37 cellular contexts compared by ENCODE assay signal in genomic region chr4:140607852-140608251, GRCh38. TPM values are rescaled to one million over a fixed set of nuclear protein-coding genes. Genes with fewer than 3 reads are reported as not detected.
"Had no signal": no experiment of that assay in that cellular context is flagged by ENCODE, and none has a peak within 500 bp of the region (broad histone marks: within the 10 kb centered on the region; RNA-seq: fewer than 3 reads in every experiment).

No MANE protein-coding gene starts in this region.

- FAIRE-seq: astrocyte, kidney had no signal

- H3K4me3 ChIP-seq: ovary, prostate gland, smooth muscle cell, stomach, tibial artery, upper lobe of right lung had no signal

- H3K9me3 Mint-ChIP-seq: activated CD4-positive, alpha-beta memory T cell treated with anti-CD3 and anti-CD28 coated beads, Interleukin-2, amount 10 ng/mL, durations not matched to agents 7 days and 5 days; activated CD4-positive, alpha-beta T cell treated with anti-CD3 and anti-CD28 coated beads, Interleukin-2, amount 10 ng/mL, durations not matched to agents 7 days and 5 days; activated naive CD4-positive, alpha-beta T cell treated with anti-CD3 and anti-CD28 coated beads, Interleukin-2, amount 10 ng/mL, durations not matched to agents 7 days and 5 days; activated T-cell treated with anti-CD3 and anti-CD28 coated beads, Interleukin-2, amount 50 U/mL, for 24 hours; immature natural killer cell; mesothelial cell of epicardium; naive B cell; nephron progenitor cell; stimulated activated memory B cell treated with anti-CD40 and anti-IgM and Interleukin-4, amounts not matched to agents 10 μg/mL and 1 μg/mL and 100 μg/mL, for 72 hours had no signal

- DNase-seq: activated CD4-positive, alpha-beta memory T cell treated with anti-CD3 and anti-CD28 coated beads, Interleukin-2, amount 10 ng/mL, durations not matched to agents 7 days and 5 days; activated CD4-positive, alpha-beta T cell treated with anti-CD3 and anti-CD28 coated beads for 1 hour; activated CD4-positive, alpha-beta T cell treated with anti-CD3 and anti-CD28 coated beads, Interleukin-2, amount 10 ng/mL, durations not matched to agents 7 days and 5 days; activated CD8-positive, alpha-beta memory T cell treated with anti-CD3 and anti-CD28 coated beads, Interleukin-2, amount 50 U/mL, for 48 hours; activated gamma-delta T cell; activated naive CD4-positive, alpha-beta T cell treated with anti-CD3 and anti-CD28 coated beads, Interleukin-2, amount 10 ng/mL, durations not matched to agents 7 days and 5 days; activated T-cell treated with anti-CD3 and anti-CD28 coated beads, Interleukin-2, amount 50 U/mL, for 24 hours; amniotic stem cell; brain microvascular endothelial cell; foreskin fibroblast; head of caudate nucleus; hippocampal formation; immature natural killer cell; kidney; left colon; mammary epithelial cell; naive B cell; nephron progenitor cell; ovary; retina; stimulated activated CD4-positive, alpha-beta T cell treated with anti-CD3 and anti-CD28 coated beads, Interleukin-1b, Interleukin-23, amount 100 ng/mL, for 48 hours; stimulated activated CD4-positive, alpha-beta T cell treated with anti-CD3 and anti-CD28 coated beads, Interleukin-4, amount 100 ng/mL, for 4 hours; stimulated activated CD8-positive, alpha-beta memory T cell treated with anti-CD3 and anti-CD28 coated beads, Interleukin-4, amount 100 ng/mL, for 48 hours; stomach; T1000; tibial artery; upper lobe of right lung; WERI-Rb-1 had no signal

- H3K27me3 Mint-ChIP-seq: activated CD4-positive, alpha-beta T cell treated with anti-CD3 and anti-CD28 coated beads, Interleukin-2, amount 10 ng/mL, durations not matched to agents 7 days and 5 days had no signal

- H3K9me3 ChIP-seq: ovary, prostate gland, stomach, tibial artery, upper lobe of right lung had no signal

- H3K27me3 ChIP-seq: brain microvascular endothelial cell, ovary, stomach, tibial artery, upper lobe of right lung had no signal

- H3K4me1 ChIP-seq: prostate gland, tibial artery, upper lobe of right lung had no signal

- ATAC-seq: esophagus mucosa; left colon; stimulated activated memory B cell treated with anti-CD40 and anti-IgM and Interleukin-4, amounts not matched to agents 10 μg/mL and 1 μg/mL and 100 μg/mL, for 72 hours; upper lobe of right lung had no signal

- H3K4me2 ChIP-seq: smooth muscle cell had no signal

- H3K27ac Mint-ChIP-seq: activated CD4-positive, alpha-beta memory T cell treated with anti-CD3 and anti-CD28 coated beads, Interleukin-2, amount 10 ng/mL, durations not matched to agents 7 days and 5 days; activated CD4-positive, alpha-beta T cell treated with anti-CD3 and anti-CD28 coated beads, Interleukin-2, amount 10 ng/mL, durations not matched to agents 7 days and 5 days; activated naive CD4-positive, alpha-beta T cell treated with anti-CD3 and anti-CD28 coated beads, Interleukin-2, amount 10 ng/mL, durations not matched to agents 7 days and 5 days; activated T-cell treated with anti-CD3 and anti-CD28 coated beads, Interleukin-2, amount 50 U/mL, for 24 hours; immature natural killer cell; mesothelial cell of epicardium; naive B cell; nephron progenitor cell; stimulated activated memory B cell treated with anti-CD40 and anti-IgM and Interleukin-4, amounts not matched to agents 10 μg/mL and 1 μg/mL and 100 μg/mL, for 72 hours had no signal

- H3K36me3 Mint-ChIP-seq: activated naive CD4-positive, alpha-beta T cell treated with anti-CD3 and anti-CD28 coated beads, Interleukin-2, amount 10 ng/mL, durations not matched to agents 7 days and 5 days; immature natural killer cell; mesothelial cell of epicardium; naive B cell; stimulated activated memory B cell treated with anti-CD40 and anti-IgM and Interleukin-4, amounts not matched to agents 10 μg/mL and 1 μg/mL and 100 μg/mL, for 72 hours had no signal

- H3K27ac ChIP-seq: brain microvascular endothelial cell, ovary, prostate gland, stomach, tibial artery, upper lobe of right lung, WERI-Rb-1 had no signal

- H3K4me3 Mint-ChIP-seq: activated CD4-positive, alpha-beta memory T cell treated with anti-CD3 and anti-CD28 coated beads, Interleukin-2, amount 10 ng/mL, durations not matched to agents 7 days and 5 days; activated CD4-positive, alpha-beta T cell treated with anti-CD3 and anti-CD28 coated beads, Interleukin-2, amount 10 ng/mL, durations not matched to agents 7 days and 5 days; activated naive CD4-positive, alpha-beta T cell treated with anti-CD3 and anti-CD28 coated beads, Interleukin-2, amount 10 ng/mL, durations not matched to agents 7 days and 5 days; activated T-cell treated with anti-CD3 and anti-CD28 coated beads, Interleukin-2, amount 50 U/mL, for 24 hours; immature natural killer cell; mesothelial cell of epicardium; naive B cell; nephron progenitor cell; stimulated activated memory B cell treated with anti-CD40 and anti-IgM and Interleukin-4, amounts not matched to agents 10 μg/mL and 1 μg/mL and 100 μg/mL, for 72 hours had no signal

- H3K36me3 ChIP-seq: brain microvascular endothelial cell, ovary, prostate gland, stomach, tibial artery, upper lobe of right lung, WERI-Rb-1 had no signal

- H3K4me1 Mint-ChIP-seq: activated CD4-positive, alpha-beta memory T cell treated with anti-CD3 and anti-CD28 coated beads, Interleukin-2, amount 10 ng/mL, durations not matched to agents 7 days and 5 days; activated CD4-positive, alpha-beta T cell treated with anti-CD3 and anti-CD28 coated beads, Interleukin-2, amount 10 ng/mL, durations not matched to agents 7 days and 5 days; activated naive CD4-positive, alpha-beta T cell treated with anti-CD3 and anti-CD28 coated beads, Interleukin-2, amount 10 ng/mL, durations not matched to agents 7 days and 5 days; immature natural killer cell had no signal

RNA-seq across cellular contexts. Expression of gene UCP1, which starts 39.1 kb away (rescaled TPM):
- total RNA-seq: activated CD4-positive, alpha-beta memory T cell treated with anti-CD3 and anti-CD28 coated beads, Interleukin-2, amount 10 ng/mL, durations not matched to agents 7 days and 5 days; activated CD4-positive, alpha-beta T cell treated with anti-CD3 and anti-CD28 coated beads, Interleukin-2, amount 10 ng/mL, durations not matched to agents 7 days and 5 days; cardiac septum; chondrocyte; esophagus mucosa; kidney; left colon; liver; mammary epithelial cell; mesothelial cell of epicardium; prostate gland; smooth muscle cell; upper lobe of right lung had no signal
- polyA plus RNA-seq: immature natural killer cell, liver, mammary epithelial cell, ovary, stomach had no signal
